ENCODE assay signal across 1 cellular context in genomic region chr6:116405663-116406329, GRCh38.
TF ChIP-seq lines count a peak whose summit lies in the region.

No MANE protein-coding gene starts in this region.

TF ChIP-seq in IMR-90, 13 proteins besides CTCF, POLR2A, EP300 and RAD21 (continued from another document):
- no peak for TF ChIP-seq USF2 (IDR thresholded peaks at IDR 0.05; ENCODE audit: low read depth, low read length)
- TF ChIP-seq FOS (IDR thresholded peaks at IDR 0.05; ENCODE audit: low read depth, low read length) = peak; percentile 74
